7 cellular contexts compared by ENCODE assay signal in genomic region chr18:5424903-5425302, GRCh38.
DNase-seq lines count a peak whose midpoint lies in the region; ATAC-seq and TF ChIP-seq lines count a peak whose summit lies in the region.

No MANE protein-coding gene starts in this region.

- no peak overlapping the region for H3K9ac ChIP-seq in smooth muscle cell (ENCODE audit: low read depth)

- H3K4me1 ChIP-seq in esophagus muscularis mucosa (no peaks in the 10 kb centered on the region), smooth muscle cell (ENCODE audit: low read depth) (no peaks in the 10 kb centered on the region)

- H3K79me2 ChIP-seq in smooth muscle cell (ENCODE audit: low read depth) = no peaks in the 10 kb centered on the region

- no peaks in the 10 kb centered on the region for H3F3A ChIP-seq in smooth muscle cell (ENCODE audit: low read depth)

- H3K27me3 ChIP-seq in esophagus muscularis mucosa = no peaks in the 10 kb centered on the region
- H3K27me3 ChIP-seq in smooth muscle cell (ENCODE audit: low read depth) = no peaks in the 10 kb centered on the region

- H3K36me3 ChIP-seq in esophagus muscularis mucosa (no peaks in the 10 kb centered on the region), smooth muscle cell (ENCODE audit: low read depth) (no peaks in the 10 kb centered on the region)

- ATAC-seq in GM19452 (IDR thresholded peaks at IDR 0.05; ENCODE audit: unreplicated experiment) = no peak

- no peak overlapping the region for H2AFZ ChIP-seq in smooth muscle cell (ENCODE audit: low read depth)

- intact Hi-C loops in esophagus muscularis mucosa (cut with DNase I) = loop anchor here (10.0 kb wide), 1 partner anchor 120 kb away; the partner anchor contains the start of gene EPB41L3

- H3K27ac ChIP-seq in esophagus muscularis mucosa (replicated peaks in 1 of 4) = no peak overlapping the region
- no peak overlapping the region for H3K27ac ChIP-seq in smooth muscle cell (ENCODE audit: low read depth)

- H4K20me1 ChIP-seq in smooth muscle cell (ENCODE audit: low read depth) = no peaks in the 10 kb centered on the region

- peak; percentile 7 for DNase-seq in EH (ENCODE audit: low read depth)
- peak; percentile 2 for DNase-seq in HCEC 1CT
- peak; percentile 21 for DNase-seq in NCI-H82 treated with DMSO at 0.1 percent for 48 hours (lab: John Stamatoyannopoulos, UW; ENCODE audit: unreplicated experiment)
- no peak for DNase-seq in esophagus muscularis mucosa (ENCODE audit: extremely low spot score)
- no peak for DNase-seq in smooth muscle cell (lab: John Stamatoyannopoulos, UW; ENCODE audit: unreplicated experiment)
- DNase-seq in islet precursor cell = no peak

- TF ChIP-seq CTCF in esophagus muscularis mucosa (IDR thresholded peaks at IDR 0.05) (peak; percentile 9 to 37 (median 31)), smooth muscle cell (IDR thresholded peaks at IDR 0.05; ENCODE audit: borderline replicate concordance, insufficient read depth, poor library complexity, severe bottlenecking) (peak; percentile 55)

- no peak for TF ChIP-seq EP300 in esophagus muscularis mucosa (IDR thresholded peaks at IDR 0.05)

- WGBS in esophagus muscularis mucosa = 52% methylated on average over 4 of the region's 4 CpGs
- 65% methylated on average over 4 of the region's 4 CpGs for WGBS in smooth muscle cell (ENCODE audit: low lambda C conversion rate)

- no peak overlapping the region for H3K4me2 ChIP-seq in smooth muscle cell

- H3K9me3 ChIP-seq in esophagus muscularis mucosa (no peaks in the 10 kb centered on the region), smooth muscle cell (replicated peaks; ENCODE audit: low read depth) (no peaks in the 10 kb centered on the region)

- H3K4me3 ChIP-seq in esophagus muscularis mucosa = no peak overlapping the region
- H3K4me3 ChIP-seq in smooth muscle cell = no peak overlapping the region

- no peak for TF ChIP-seq POLR2A in esophagus muscularis mucosa (IDR thresholded peaks at IDR 0.05; ENCODE audit: low read depth)

Comparison
In these comparisons a context has a peak if more than half of its experiments do, and no peak if none do; other contexts are left out.
1. DNase-seq: peak in EH (single experiment), HCEC 1CT (single experiment) and NCI-H82 treated with DMSO at 0.1 percent for 48 hours (single experiment); none in esophagus muscularis mucosa (single experiment), smooth muscle cell (single experiment) and islet precursor cell (single experiment).